In the genomic region with DNA sequence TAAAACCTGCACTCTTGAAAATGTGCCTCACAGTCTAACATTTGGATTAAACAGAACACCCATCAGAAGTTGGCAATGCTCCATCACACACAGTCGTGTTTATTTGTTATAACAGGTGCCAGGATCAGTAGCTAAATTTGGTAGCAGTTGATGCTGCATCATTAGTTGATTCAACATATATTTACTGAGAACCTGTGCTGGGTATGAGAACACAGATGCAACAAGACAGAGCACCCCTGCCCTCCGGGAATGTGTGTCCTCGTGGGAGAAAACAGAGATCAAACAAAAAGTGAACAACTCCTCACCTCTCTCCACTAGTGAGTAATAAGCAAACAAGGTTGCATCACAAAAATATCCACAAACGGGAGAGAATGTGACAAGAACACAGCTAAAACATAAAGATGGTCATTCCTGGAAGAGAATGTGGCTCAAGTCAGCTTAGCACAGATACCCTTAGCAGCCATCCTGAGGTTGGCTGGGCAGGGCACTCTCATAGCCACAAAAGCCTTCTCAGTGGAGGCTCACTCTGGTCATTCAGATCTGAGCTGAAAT, we compare ENCODE assay signal across 10 cellular contexts. TPM values are rescaled to one million over a fixed set of nuclear protein-coding genes. Genes with fewer than 3 reads are reported as not detected.
A peak's percentile ranks its signal among the peaks of the same experiment; 100 is the strongest.
DNase-seq lines count a peak whose midpoint lies in the region; ATAC-seq and TF ChIP-seq lines count a peak whose summit lies in the region.
"Had no signal": no experiment of that assay in that cellular context is flagged by ENCODE, and none has a peak within 500 bp of the region (broad histone marks: within the 10 kb centered on the region; RNA-seq: fewer than 3 reads in every experiment).

No MANE protein-coding gene starts in this region.

- no peak overlapping the region for H3K4me3 Mint-ChIP-seq in WTC11
- H3K4me3 Mint-ChIP-seq: naive B cell had no signal

- no peak overlapping the region for H4K8ac ChIP-seq in mesenchymal stem cell (ENCODE audit: low read length)

- H3K36me3 Mint-ChIP-seq in WTC11 = 0 out of 2 replicates have a peak, but pooled peaks cover 6% of the 10 kb centered on the region
- H3K36me3 Mint-ChIP-seq: naive B cell had no signal

- no peak overlapping the region for H2AFZ ChIP-seq in mesenchymal stem cell (ENCODE audit: low read depth, low read length)

- no peak overlapping the region for H2BK15ac ChIP-seq in mesenchymal stem cell (ENCODE audit: low read depth, poor library complexity, severe bottlenecking)

- H3K27ac Mint-ChIP-seq in WTC11 = no peak overlapping the region
- H3K27ac Mint-ChIP-seq: naive B cell had no signal

- TF ChIP-seq CTCF in GM13976 (IDR thresholded peaks at IDR 0.05; ENCODE audit: borderline replicate concordance, control extremely low read depth, extremely low read depth, insufficient read depth, missing control alignments) (no peak), WTC11 (IDR thresholded peaks at IDR 0.05) (no peak)

- ATAC-seq in WTC11 = no peak

- H2BK120ac ChIP-seq in mesenchymal stem cell (ENCODE audit: low read depth, low read length) = no peak overlapping the region

- CTCF ChIA-PET in WTC11 (lab: Charles Lee) = interaction anchor here (0.9 kb wide), 1 partner anchor 12 kb away, joined by 3 read pairs; no protein-coding TSS in a partner anchor

- H3K4me1 Mint-ChIP-seq in WTC11 = no peaks in the 10 kb centered on the region

- H3K9ac ChIP-seq in mesenchymal stem cell (ENCODE audit: low read length) = no peak overlapping the region

- H3K23ac ChIP-seq in mesenchymal stem cell (ENCODE audit: low read length in 2 of 2) = no peak overlapping the region

- peaks cover 14% of the 10 kb centered on the region for H3K9me3 Mint-ChIP-seq in WTC11
- H3K9me3 Mint-ChIP-seq: naive B cell had no signal

- H2BK12ac ChIP-seq in mesenchymal stem cell (ENCODE audit: low read length in 2 of 2) = no peak overlapping the region

- H4K91ac ChIP-seq in mesenchymal stem cell (ENCODE audit: low read length) = no peak overlapping the region

- no peak overlapping the region for H3K4ac ChIP-seq in mesenchymal stem cell (ENCODE audit: low read depth in 1 of 2, low read length in 2 of 2)

- 73% methylated on average over 4 of the region's 4 CpGs for WGBS in mesenchymal stem cell

- no peak overlapping the region for H3K4me2 ChIP-seq in mesenchymal stem cell (ENCODE audit: low read length, poor library complexity, severe bottlenecking)

- H3K14ac ChIP-seq in mesenchymal stem cell (ENCODE audit: low read length in 2 of 2) = no peak overlapping the region

- no peak overlapping the region for H3K27ac ChIP-seq in mesenchymal stem cell (ENCODE audit: low read length, poor library complexity, severe bottlenecking)
- H3K27ac ChIP-seq: cardiac muscle cell had no signal

- no peaks in the 10 kb centered on the region for H3K9me3 ChIP-seq in mesenchymal stem cell (ENCODE audit: control insufficient read depth, low read length)

- no peak overlapping the region for H3K4me3 ChIP-seq in mesenchymal stem cell (ENCODE audit: insufficient read depth in 1 of 2, low read depth in 1 of 2, low read length in 2 of 2)
- H3K4me3 ChIP-seq: cardiac muscle cell had no signal

- POLR2A ChIA-PET in WTC11 (lab: Charles Lee) = interaction anchor here (0.7 kb wide), 1 partner anchor 14 kb away, joined by 3 read pairs; no protein-coding TSS in a partner anchor

- peaks cover 17% of the 10 kb centered on the region for H3K4me1 ChIP-seq in mesenchymal stem cell (ENCODE audit: control insufficient read depth, insufficient read depth, low read depth, low read length)

- H3K18ac ChIP-seq in mesenchymal stem cell (ENCODE audit: low read depth in 1 of 2, low read length in 2 of 2) = no peak overlapping the region

- H3K27me3 ChIP-seq in mesenchymal stem cell (ENCODE audit: control insufficient read depth in 1 of 2, insufficient read depth in 1 of 2, low read length in 2 of 2) = peaks cover 0 to 5% of the 10 kb centered on the region in 2 experiments
- H3K27me3 ChIP-seq: cardiac muscle cell had no signal

- no peaks in the 10 kb centered on the region for H3K79me1 ChIP-seq in mesenchymal stem cell (replicated peaks; ENCODE audit: low read length, poor library complexity, severe bottlenecking)

- H2BK5ac ChIP-seq in mesenchymal stem cell (ENCODE audit: low read depth, low read length, poor library complexity, severe bottlenecking) = no peak overlapping the region

- DNase-seq in GM13976 (ENCODE audit: low spot score) = peak; percentile 9
- peak; percentile 28 for DNase-seq in LoVo (ENCODE audit: low spot score)
- DNase-seq in WTC11 (ENCODE audit: low spot score) = no peak
- DNase-seq in mesenchymal stem cell = peak; percentile 29
- no peak for DNase-seq in activated CD4-positive, alpha-beta T cell treated with anti-CD3 and anti-CD28 coated beads, Interleukin-2, amount 50 U/mL, for 48 hours
- DNase-seq in NCI-H524 (lab: John Stamatoyannopoulos, UW) = no peak
- DNase-seq in hepatic stellate cell (ENCODE audit: low spot score) = no peak
- no peak for DNase-seq in GOT3 (lab: John Stamatoyannopoulos, UW)
- DNase-seq: naive B cell had no signal

- no peaks in the 10 kb centered on the region for H3K27me3 Mint-ChIP-seq in WTC11 (ENCODE audit: low read depth)

- H2AK5ac ChIP-seq in mesenchymal stem cell (ENCODE audit: low read length, severe bottlenecking) = no peak overlapping the region

- no peaks in the 10 kb centered on the region for H3K36me3 ChIP-seq in mesenchymal stem cell (ENCODE audit: control insufficient read depth in 1 of 2, insufficient read depth in 2 of 2, low read depth in 1 of 2, low read length in 2 of 2)
- H3K36me3 ChIP-seq: cardiac muscle cell had no signal

- in situ Hi-C loops in GM13976 (cut with MboI; ENCODE audit: low sequenced_read_pairs, unreplicated experiment) = no loop called here

TF ChIP-seq in WTC11, 78 proteins besides CTCF, POLR2A, EP300 and RAD21:
- no peak for TF ChIP-seq ZNF416 (CRISPR knock-in tag; IDR thresholded peaks at IDR 0.05)
- TF ChIP-seq, protein P1, sequence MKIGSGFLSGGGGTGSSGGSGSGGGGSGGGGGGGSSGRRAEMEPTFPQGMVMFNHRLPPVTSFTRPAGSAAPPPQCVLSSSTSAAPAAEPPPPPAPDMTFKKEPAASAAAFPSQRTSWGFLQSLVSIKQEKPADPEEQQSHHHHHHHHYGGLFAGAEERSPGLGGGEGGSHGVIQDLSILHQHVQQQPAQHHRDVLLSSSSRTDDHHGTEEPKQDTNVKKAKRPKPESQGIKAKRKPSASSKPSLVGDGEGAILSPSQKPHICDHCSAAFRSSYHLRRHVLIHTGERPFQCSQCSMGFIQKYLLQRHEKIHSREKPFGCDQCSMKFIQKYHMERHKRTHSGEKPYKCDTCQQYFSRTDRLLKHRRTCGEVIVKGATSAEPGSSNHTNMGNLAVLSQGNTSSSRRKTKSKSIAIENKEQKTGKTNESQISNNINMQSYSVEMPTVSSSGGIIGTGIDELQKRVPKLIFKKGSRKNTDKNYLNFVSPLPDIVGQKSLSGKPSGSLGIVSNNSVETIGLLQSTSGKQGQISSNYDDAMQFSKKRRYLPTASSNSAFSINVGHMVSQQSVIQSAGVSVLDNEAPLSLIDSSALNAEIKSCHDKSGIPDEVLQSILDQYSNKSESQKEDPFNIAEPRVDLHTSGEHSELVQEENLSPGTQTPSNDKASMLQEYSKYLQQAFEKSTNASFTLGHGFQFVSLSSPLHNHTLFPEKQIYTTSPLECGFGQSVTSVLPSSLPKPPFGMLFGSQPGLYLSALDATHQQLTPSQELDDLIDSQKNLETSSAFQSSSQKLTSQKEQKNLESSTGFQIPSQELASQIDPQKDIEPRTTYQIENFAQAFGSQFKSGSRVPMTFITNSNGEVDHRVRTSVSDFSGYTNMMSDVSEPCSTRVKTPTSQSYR (CRISPR knock-in tag; IDR thresholded peaks at IDR 0.05) = no peak
- TF ChIP-seq GABPB1 (CRISPR knock-in tag; IDR thresholded peaks at IDR 0.05) = peak; percentile 98

RNA-seq across cellular contexts. Expression of gene LBR, which starts 26.3 kb away (rescaled TPM):
- total RNA-seq in WTC11 (2021) = 63.8 to 86.0 TPM (median 66.0 TPM) in 3 replicates
- polyA plus RNA-seq in mesenchymal stem cell (2013, experiment 1 of 2) = 30.8 TPM
- polyA plus RNA-seq in mesenchymal stem cell (2013, experiment 2 of 2) = 30.9 TPM

Comparison
In these comparisons a context has a peak if more than half of its experiments do, and no peak if none do; other contexts are left out.
1. DNase-seq: peak in GM13976 (single experiment), LoVo (single experiment) and mesenchymal stem cell (single experiment); none in WTC11 (single experiment), activated CD4-positive, alpha-beta T cell treated with anti-CD3 and anti-CD28 coated beads, Interleukin-2, amount 50 U/mL, for 48 hours (0 of 2), NCI-H524 (0 of 2), hepatic stellate cell (single experiment) and GOT3 (single experiment).